ENCODE assay signal across 16 cellular contexts in the genomic region with DNA sequence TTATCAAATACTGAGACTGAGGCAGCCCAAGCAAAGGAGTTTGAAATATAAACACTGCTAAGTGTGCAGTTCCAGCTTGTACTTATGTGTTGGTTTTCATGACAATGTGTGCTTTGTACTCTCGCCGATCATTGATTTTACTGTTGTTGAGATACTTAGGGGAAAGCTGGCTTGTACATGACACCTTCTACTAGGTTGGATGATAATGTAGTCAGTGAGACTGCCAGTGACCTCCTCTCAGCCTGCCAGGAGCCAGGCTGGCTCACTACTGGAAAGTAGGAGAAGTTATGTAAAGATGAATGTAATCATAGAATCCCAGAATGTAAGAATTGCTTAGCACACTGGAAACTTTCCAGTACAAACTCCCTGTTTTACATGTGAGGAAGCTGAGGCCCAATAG.
A peak's percentile ranks its signal among the peaks of the same experiment; 100 is the strongest.
DNase-seq lines count a peak whose midpoint lies in the region; ATAC-seq and TF ChIP-seq lines count a peak whose summit lies in the region.
"Had no signal": no experiment of that assay in that cellular context is flagged by ENCODE, and none has a peak within 500 bp of the region (broad histone marks: within the 10 kb centered on the region; RNA-seq: fewer than 3 reads in every experiment).

No MANE protein-coding gene starts in this region.

- TF ChIP-seq POLR2A in heart left ventricle (IDR thresholded peaks at IDR 0.05): no peak

- H3K27ac ChIP-seq in heart left ventricle: no peak overlapping the region
- H3K27ac ChIP-seq: A549, C4-2B, HL-60 had no signal

- H3K9me3 ChIP-seq in heart left ventricle: no peaks in the 10 kb centered on the region
- H3K9me3 ChIP-seq: A549, BE2C had no signal

- TF ChIP-seq CTCF in LNCaP clone FGC (IDR thresholded peaks at IDR 0.05; ENCODE audit: control insufficient read depth, extremely low read depth, insufficient read depth) (no peak), fibroblast of the aortic adventitia (IDR thresholded peaks at IDR 0.05; ENCODE audit: insufficient read depth, low read length) (no peak), heart left ventricle (IDR thresholded peaks at IDR 0.05) (no peak)

- no peaks in the 10 kb centered on the region for H3K36me3 ChIP-seq in heart left ventricle
- H3K36me3 ChIP-seq: BE2C had no signal

- ATAC-seq in heart left ventricle: no peak
- ATAC-seq: A549, GM23338 had no signal

- intact Hi-C loops in heart left ventricle (cut with DNase I): no loop called here

- peaks cover 0 to 2% (median 0%) of the 10 kb centered on the region in 9 donors for H3K27me3 ChIP-seq in heart left ventricle
- H3K27me3 ChIP-seq: BE2C had no signal

- H3K4me1 ChIP-seq in heart left ventricle: no peaks in the 10 kb centered on the region
- H3K4me1 ChIP-seq: A549, BE2C had no signal

- peak; percentile 11 for DNase-seq in LNCaP clone FGC (ENCODE audit: low read depth)
- DNase-seq in fibroblast of the aortic adventitia (ENCODE audit: low read depth): peak; percentile 3
- peak; percentile 3 for DNase-seq in pons (ENCODE audit: low spot score)
- no peak for DNase-seq in UCSD-AML1 (lab: John Stamatoyannopoulos, UW; ENCODE audit: unreplicated experiment)
- no peak for DNase-seq in activated effector memory CD4-positive, alpha-beta T cell treated with anti-CD3 and anti-CD28 coated beads, Interleukin-2, amount 50 U/mL, for 16 hours
- no peak for DNase-seq in glomerular visceral epithelial cell (ENCODE audit: extremely low spot score)
- DNase-seq in heart left ventricle: no peak
- DNase-seq: BE2C; CD4-positive, alpha-beta memory T cell; DND-41; GDM1; H7 had no signal

- H3K4me3 ChIP-seq in LNCaP clone FGC (ENCODE audit: low read depth, low read length): no peak overlapping the region
- no peak overlapping the region for H3K4me3 ChIP-seq in fibroblast of the aortic adventitia (ENCODE audit: low read depth, low read length)
- H3K4me3 ChIP-seq in heart left ventricle: no peak overlapping the region
- H3K4me3 ChIP-seq: A549, GM23338 had no signal

- WGBS in heart left ventricle, 4 donors: 50 to 74% (median 69%) methylated on average over 2 of the region's 2 CpGs

Comparison
In these comparisons a context has a peak if more than half of its experiments do, and no peak if none do; other contexts are left out.
1. DNase-seq: peak in LNCaP clone FGC (single experiment), fibroblast of the aortic adventitia (single experiment) and pons (single experiment); none in UCSD-AML1 (single experiment), activated effector memory CD4-positive, alpha-beta T cell treated with anti-CD3 and anti-CD28 coated beads, Interleukin-2, amount 50 U/mL, for 16 hours (single experiment), glomerular visceral epithelial cell (single experiment) and heart left ventricle (0 of 5).